In genomic region chr9:112751059-112751795, GRCh38 we compare ENCODE assay signal across 8 cellular contexts. TPM values are rescaled to one million over a fixed set of nuclear protein-coding genes. Genes with fewer than 3 reads are reported as not detected.
DNase-seq lines count a peak whose midpoint lies in the region; ATAC-seq, FAIRE-seq and TF ChIP-seq lines count a peak whose summit lies in the region.

No MANE protein-coding gene starts in this region.

- TF ChIP-seq CTCF in dorsolateral prefrontal cortex (IDR thresholded peaks at IDR 0.05 in 54 of 56, conservative IDR thresholded peaks at IDR 0.05 in 2 of 56; ENCODE audit: low read depth in 1 of 56, partially characterized antibody in 56 of 56) (peak in 2 of 56 donors; percentile 7 to 16), HepG2 (CRISPR knock-in tag; IDR thresholded peaks at IDR 0.05) (no peak)

- H3K9ac ChIP-seq in HepG2 (ENCODE audit: insufficient read depth, low read depth, low read length), result peak overlapping the region; percentile 88

- TF ChIP-seq EP300 in HepG2 (IDR thresholded peaks at IDR 0.05; ENCODE audit: low read depth in 2 of 2, low read length in 2 of 2), result no peak
- TF ChIP-seq EP300 in HepG2 (CRISPR knock-in tag; IDR thresholded peaks at IDR 0.05; ENCODE audit: borderline replicate concordance), result no peak

- intact Hi-C loops in dorsolateral prefrontal cortex (cut with DNase I) (loop anchor here (5.0 kb wide), 2 partner anchors 41 to 101 kb away; no protein-coding TSS in a partner anchor), HepG2 (cut with micrococcal nuclease; ENCODE audit: unreplicated experiment) (loop anchor here (1.0 kb wide), 1 partner anchor 42 kb away; no protein-coding TSS in a partner anchor)

- peak overlapping the region; percentile 91 for H3K4me2 ChIP-seq in HepG2 (ENCODE audit: low read depth, low read length)

- no peak for TF ChIP-seq RAD21 in HepG2 (CRISPR knock-in tag; IDR thresholded peaks at IDR 0.05)

- H3K4me3 ChIP-seq in ACC112 (ENCODE audit: low read depth, low read length) (peak overlapping the region; percentile 86), dorsolateral prefrontal cortex (peak overlapping the region; percentile 71 to 99 (median 94)), HepG2 (replicated peaks in 1 of 3; ENCODE audit: insufficient read depth in 1 of 3, low read depth in 2 of 3, low read length in 3 of 3) (peak overlapping the region; percentile 86 to 97 (median 89))

- H3K27me3 ChIP-seq in ACC112 (ENCODE audit: insufficient read depth, low read length) (no peaks in the 10 kb centered on the region), dorsolateral prefrontal cortex (no peaks in the 10 kb centered on the region), HepG2 (ENCODE audit: control insufficient read depth in 1 of 2, insufficient read depth in 2 of 2, low read length in 2 of 2) (no peaks in the 10 kb centered on the region; a peak in 1 of 5 replicates)

- no peaks in the 10 kb centered on the region for H3K9me3 ChIP-seq in HepG2 (ENCODE audit: low read length)

- H3K36me3 ChIP-seq in ACC112 (ENCODE audit: insufficient read depth, low read length) (no peaks in the 10 kb centered on the region), HepG2 (replicated peaks in 1 of 2; ENCODE audit: control insufficient read depth in 1 of 2, insufficient read depth in 2 of 2, low read length in 2 of 2) (no peaks in the 10 kb centered on the region)

- ATAC-seq in HG03039 (IDR thresholded peaks at IDR 0.05; ENCODE audit: unreplicated experiment) (peak; percentile 30), HepG2 (peak; percentile 76)

- WGBS in HepG2 (ENCODE audit: low lambda C conversion rate), result 0% methylated on average over 10 of the region's 49 CpGs

- no peak overlapping the region for H3K27ac ChIP-seq in ACC112 (ENCODE audit: low read depth, low read length)
- H3K27ac ChIP-seq in dorsolateral prefrontal cortex, result peak overlapping the region; percentile 74 to 100 (median 92)
- peak overlapping the region; percentile 65 for H3K27ac ChIP-seq in HepG2 (ENCODE audit: extremely low read length, insufficient read depth, low read length)

- CTCF ChIA-PET in HepG2 (lab: Yijun Ruan, JAX; ENCODE audit: low intra/inter-chr PET ratio, low total read pairs), result no interaction called here

- no TSS peak for BruUV-seq in HepG2 (replicated peaks; lab: Mats Ljungman, UMichigan)

- peak; percentile 37 to 73; a peak in 1 of 4 replicates for TF ChIP-seq POLR2A in HepG2 (IDR thresholded peaks at IDR 0.05; ENCODE audit: insufficient read depth in 1 of 2, low read depth in 2 of 2, low read length in 2 of 2)

- POLR2A ChIA-PET in HepG2 (lab: Yijun Ruan, JAX), result interaction anchor here (0.9 to 6.0 kb wide), 5 partner anchors 12 to 372 kb away, joined by 3 to 35 read pairs (median 17); partner anchors contain the start of gene INIP

- FAIRE-seq in GM18507 (lab: Jason Lieb, UNC) (peak; percentile 69), HepG2 (lab: Jason Lieb, UNC) (peak; percentile 46)

- peaks cover 13% of the 10 kb centered on the region for H3K79me2 ChIP-seq in ACC112 (ENCODE audit: control insufficient read depth, insufficient read depth, low read length, unreplicated experiment)
- peaks cover 35% of the 10 kb centered on the region for H3K79me2 ChIP-seq in HepG2 (ENCODE audit: insufficient read depth, low read length)

- peaks cover 42% of the 10 kb centered on the region for H3K4me1 ChIP-seq in ACC112 (ENCODE audit: control insufficient read depth, insufficient read depth, low read length, unreplicated experiment)
- peaks cover 78% of the 10 kb centered on the region for H3K4me1 ChIP-seq in HepG2 (ENCODE audit: insufficient read depth, low read length)

- peak overlapping the region; percentile 88 for H2AFZ ChIP-seq in ACC112 (ENCODE audit: low read length, unreplicated experiment)
- no peak overlapping the region for H2AFZ ChIP-seq in HepG2 (ENCODE audit: low read length)

- in situ Hi-C loops in HepG2 (cut with HindIII; ENCODE audit: extremely low pct_ligation_motif_present, low pct_unique_long_range_greater_than_20kb), result no loop called here

- no peaks in the 10 kb centered on the region for H4K20me1 ChIP-seq in HepG2 (ENCODE audit: insufficient read depth, low read length)

- DNase-seq in GM18507 (ENCODE audit: extremely low spot score, insufficient read length, low read depth) (peak; percentile 48), NCI-H2227 treated with DMSO at 0.1 percent for 48 hours (lab: John Stamatoyannopoulos, UW) (peak; percentile 25), dorsolateral prefrontal cortex (peak; percentile 38 to 65 (median 50)), HepG2 (ENCODE audit: low spot score) (peak; percentile 78)
- peak; percentile 68 for DNase-seq in activated CD4-positive, alpha-beta T cell treated with anti-CD3 and anti-CD28 coated beads for 48 hours
- DNase-seq in stimulated activated CD8-positive, alpha-beta memory T cell treated with anti-CD3 and anti-CD28 coated beads, Interleukin-12 subunit alpha, Interleukin-12 subunit beta, amount 100 ng/mL, for 4 hours (ENCODE audit: low read depth), result peak; percentile 10

TF ChIP-seq in HepG2, 621 proteins besides CTCF, POLR2A, EP300 and RAD21 (continues in another document):
- peak; percentile 72 for TF ChIP-seq TFDP2 (CRISPR knock-in tag; IDR thresholded peaks at IDR 0.05)

RNA-seq across cellular contexts. Expression of gene SNX30, which starts 0.7 kb away (rescaled TPM):
- 10 to 100 TPM; 19.1 to 51.5 (median 35.4) TPM for total RNA-seq in dorsolateral prefrontal cortex
- total RNA-seq in HepG2 (2016; rRNA removed; fragmentation: Illumina TruSeq; extraction: Trizol), result 12.4 and 18.9 TPM in 2 replicates
- total RNA-seq in HepG2 (2016; cell fraction: cytosol; rRNA removed; fragmentation: Illumina TruSeq; extraction: Trizol; ENCODE audit: low read depth), result 1.1 and 1.5 TPM in 2 replicates
- 12.6 and 18.4 TPM in 2 replicates for total RNA-seq in HepG2 (2016; cell fraction: insoluble cytoplasmic fraction; rRNA removed; fragmentation: Illumina TruSeq; extraction: Trizol)
- total RNA-seq in HepG2 (2016; cell fraction: membrane; rRNA removed; fragmentation: Illumina TruSeq; extraction: Trizol), result 5.4 and 5.7 TPM in 2 replicates
- total RNA-seq in HepG2 (2016; cell fraction: nucleus; rRNA removed; fragmentation: Illumina TruSeq; extraction: Trizol), result 10.8 and 11.5 TPM in 2 replicates
- polyA plus RNA-seq in HepG2 (2011; rRNA removed), result 4.4 TPM in 2 replicates
- 4.3 and 5.1 TPM in 2 replicates for polyA plus RNA-seq in HepG2 (2011; cell fraction: cytosol; rRNA removed)
- polyA plus RNA-seq in HepG2 (2011; cell fraction: nucleus; rRNA removed), result 4.9 and 6.3 TPM in 2 replicates
- polyA plus RNA-seq in HepG2 (2012), result 6.1 and 6.8 TPM in 2 replicates
- 0.32 and 0.33 TPM in 2 replicates for polyA plus RNA-seq in HepG2 (2016; cell fraction: cytosol; fragmentation: Illumina TruSeq; extraction: Trizol; ENCODE audit: low read depth)
- 11.2 and 11.4 TPM in 2 replicates for polyA plus RNA-seq in HepG2 (2016; cell fraction: insoluble cytoplasmic fraction; fragmentation: Illumina TruSeq; extraction: Trizol; ENCODE audit: low read depth)
- polyA plus RNA-seq in HepG2 (2016; cell fraction: membrane; fragmentation: Illumina TruSeq; extraction: Trizol; ENCODE audit: low read depth), result 1.5 TPM in 2 replicates
- 7.7 and 8.6 TPM in 2 replicates for polyA plus RNA-seq in HepG2 (2016; cell fraction: nucleus; fragmentation: Illumina TruSeq; extraction: Trizol; ENCODE audit: insufficient read depth, low read depth)
- 5.0 and 13.7 TPM in 2 replicates for polyA minus RNA-seq in HepG2 (2011; rRNA and poly(A)+ RNA removed; ENCODE audit: low replicate concordance)
- polyA minus RNA-seq in HepG2 (2011; cell fraction: cytosol; rRNA and poly(A)+ RNA removed), result 8.2 and 8.9 TPM in 2 replicates
- polyA minus RNA-seq in HepG2 (2011; cell fraction: nucleus; rRNA and poly(A)+ RNA removed), result 11.2 and 12.4 TPM in 2 replicates

RNA-seq across cellular contexts. Expression of gene INIP, which starts 33.3 kb away (rescaled TPM):
- 10 to 100 TPM; 23.7 to 52.8 (median 39.3) TPM for total RNA-seq in dorsolateral prefrontal cortex
- total RNA-seq in HepG2 (2016; rRNA removed; fragmentation: Illumina TruSeq; extraction: Trizol), result 28.6 and 42.0 TPM in 2 replicates
- total RNA-seq in HepG2 (2016; cell fraction: cytosol; rRNA removed; fragmentation: Illumina TruSeq; extraction: Trizol; ENCODE audit: low read depth), result 5.6 and 7.9 TPM in 2 replicates
- total RNA-seq in HepG2 (2016; cell fraction: insoluble cytoplasmic fraction; rRNA removed; fragmentation: Illumina TruSeq; extraction: Trizol), result 27.9 and 47.6 TPM in 2 replicates
- total RNA-seq in HepG2 (2016; cell fraction: membrane; rRNA removed; fragmentation: Illumina TruSeq; extraction: Trizol), result 14.2 and 16.6 TPM in 2 replicates
- total RNA-seq in HepG2 (2016; cell fraction: nucleus; rRNA removed; fragmentation: Illumina TruSeq; extraction: Trizol), result 10.3 and 11.5 TPM in 2 replicates
- polyA plus RNA-seq in HepG2 (2011; rRNA removed), result 9.4 and 13.6 TPM in 2 replicates
- 5.2 and 7.7 TPM in 2 replicates for polyA plus RNA-seq in HepG2 (2011; cell fraction: cytosol; rRNA removed)
- 1.6 and 1.7 TPM in 2 replicates for polyA plus RNA-seq in HepG2 (2011; cell fraction: nucleus; rRNA removed)
- polyA plus RNA-seq in HepG2 (2012), result 9.3 and 10.7 TPM in 2 replicates
- polyA plus RNA-seq in HepG2 (2016; cell fraction: cytosol; fragmentation: Illumina TruSeq; extraction: Trizol; ENCODE audit: low read depth), result 5.3 and 8.1 TPM in 2 replicates
- 47.7 and 48.3 TPM in 2 replicates for polyA plus RNA-seq in HepG2 (2016; cell fraction: insoluble cytoplasmic fraction; fragmentation: Illumina TruSeq; extraction: Trizol; ENCODE audit: low read depth)
- 10.6 and 11.9 TPM in 2 replicates for polyA plus RNA-seq in HepG2 (2016; cell fraction: membrane; fragmentation: Illumina TruSeq; extraction: Trizol; ENCODE audit: low read depth)
- 16.8 and 18.8 TPM in 2 replicates for polyA plus RNA-seq in HepG2 (2016; cell fraction: nucleus; fragmentation: Illumina TruSeq; extraction: Trizol; ENCODE audit: insufficient read depth, low read depth)
- polyA minus RNA-seq in HepG2 (2011; rRNA and poly(A)+ RNA removed; ENCODE audit: low replicate concordance), result 9.8 and 17.0 TPM in 2 replicates
- polyA minus RNA-seq in HepG2 (2011; cell fraction: cytosol; rRNA and poly(A)+ RNA removed), result 7.9 and 9.6 TPM in 2 replicates
- polyA minus RNA-seq in HepG2 (2011; cell fraction: nucleus; rRNA and poly(A)+ RNA removed), result 6.8 and 7.8 TPM in 2 replicates

Comparison
In these comparisons a context has a peak if more than half of its experiments do, and no peak if none do; other contexts are left out.
1. DNase-seq: peak in every context shown above with its lines; median percentile 78 in HepG2; 68 in activated CD4-positive, alpha-beta T cell treated with anti-CD3 and anti-CD28 coated beads for 48 hours; 50 in dorsolateral prefrontal cortex; 48 in GM18507; 25 in NCI-H2227 treated with DMSO at 0.1 percent for 48 hours; 10 in stimulated activated CD8-positive, alpha-beta memory T cell treated with anti-CD3 and anti-CD28 coated beads, Interleukin-12 subunit alpha, Interleukin-12 subunit beta, amount 100 ng/mL, for 4 hours.